In genomic region chr18:73352546-73352945, GRCh38 we compare ENCODE assay signal across 21 cellular contexts.
DNase-seq lines count a peak whose midpoint lies in the region; ATAC-seq and TF ChIP-seq lines count a peak whose summit lies in the region.
"Had no signal": no experiment of that assay in that cellular context is flagged by ENCODE, and none has a peak within 500 bp of the region (broad histone marks: within the 10 kb centered on the region; RNA-seq: fewer than 3 reads in every experiment).

No MANE protein-coding gene starts in this region.

- no peaks in the 10 kb centered on the region for H3K9me2 ChIP-seq in Loucy (replicated peaks; ENCODE audit: low read depth, low read length)

- intact Hi-C loops in heart left ventricle (cut with DNase I), result loop anchor here in 1 of 10 donors (10.0 kb wide), 1 partner anchor 492 kb away; no protein-coding TSS in a partner anchor

- no peaks in the 10 kb centered on the region for H3K79me2 ChIP-seq in Loucy (ENCODE audit: insufficient read depth, low read length)

- H3K4me1 ChIP-seq in BE2C, result no peaks in the 10 kb centered on the region
- no peaks in the 10 kb centered on the region for H3K4me1 ChIP-seq in Loucy (ENCODE audit: insufficient read depth, low read length, poor library complexity, severe bottlenecking)
- H3K4me1 ChIP-seq in heart left ventricle, result no peaks in the 10 kb centered on the region
- H3K4me1 ChIP-seq: ascending aorta, HAP-1, upper lobe of right lung had no signal

- no peak overlapping the region for H3K4me2 ChIP-seq in Loucy (ENCODE audit: low read depth, low read length, poor library complexity, severe bottlenecking)

- 0 to 25% (median 7%) methylated on average over 1 of the region's 1 CpG for whole genome bisulfite sequencing in heart left ventricle, 4 donors

- DNase-seq in BE2C, result peak; percentile 32
- DNase-seq in astrocyte of the cerebellum (ENCODE audit: low read depth), result no peak
- peak in 3 of 5 donors; percentile 16 to 34 (median 32) for DNase-seq in heart left ventricle
- DNase-seq in COR-L47 (lab: John Stamatoyannopoulos, UW), result no peak
- no peak for DNase-seq in GDM1 (lab: John Stamatoyannopoulos, UW)
- DNase-seq: activated CD8-positive, alpha-beta T cell treated with anti-CD3 and anti-CD28 coated beads for 36 hours; activated naive CD4-positive, alpha-beta T cell treated with Interleukin-2 at 50 U/mL for 16 hours; activated T-cell treated with anti-CD3 and anti-CD28 coated beads, Interleukin-2, amount 50 U/mL, for 24 hours; GF-D8; NCI-H345; SHP77 treated with DMSO at 0.1 percent for 48 hours; small intestine; stimulated activated CD4-positive, alpha-beta T cell treated with anti-CD3 and anti-CD28 coated beads, Interleukin-4, amount 100 ng/mL, for 4 hours; T-helper 2 cell; upper lobe of right lung had no signal

- in situ Hi-C loops in astrocyte of the cerebellum (cut with HindIII; ENCODE audit: low sequenced_read_pairs), result no loop called here

- no peaks in the 10 kb centered on the region for H4K20me1 ChIP-seq in Loucy (ENCODE audit: insufficient read depth, low read length, poor library complexity, severe bottlenecking)

- H3K36me3 ChIP-seq in BE2C, result no peaks in the 10 kb centered on the region
- H3K36me3 ChIP-seq in Loucy (ENCODE audit: insufficient read depth, low read length), result no peaks in the 10 kb centered on the region
- H3K36me3 ChIP-seq in heart left ventricle, result no peaks in the 10 kb centered on the region
- H3K36me3 ChIP-seq: ascending aorta, HAP-1, upper lobe of right lung had no signal

- TF ChIP-seq CTCF in BE2C (IDR thresholded peaks at IDR 0.05; ENCODE audit: low read depth, low read length) (0 out of 2 replicates have a peak, but pooled peaks have one; percentile 9), Loucy (conservative IDR thresholded peaks at IDR 0.05; ENCODE audit: low read length) (0 out of 2 replicates have a peak, but pooled peaks have one; percentile 25), astrocyte of the cerebellum (IDR thresholded peaks at IDR 0.05; ENCODE audit: low read depth, low read length, missing control alignments) (peak; percentile 8), heart left ventricle (IDR thresholded peaks at IDR 0.05) (peak in 2 of 12 donors; percentile 12 to 18)

- H3K27me3 ChIP-seq in BE2C (no peaks in the 10 kb centered on the region), Loucy (ENCODE audit: insufficient read depth, low read length, poor library complexity, severe bottlenecking) (no peaks in the 10 kb centered on the region), heart left ventricle (no peaks in the 10 kb centered on the region)
- H3K27me3 ChIP-seq: ascending aorta, upper lobe of right lung had no signal

- no peak overlapping the region for H3K27ac ChIP-seq in heart left ventricle
- H3K27ac ChIP-seq: ascending aorta, coronary artery, upper lobe of right lung had no signal

- H3F3A ChIP-seq in Loucy (ENCODE audit: low read depth), result no peaks in the 10 kb centered on the region

- TF ChIP-seq POLR2A in heart left ventricle (IDR thresholded peaks at IDR 0.05), result no peak

- H3K9me3 ChIP-seq in BE2C (no peaks in the 10 kb centered on the region), Loucy (ENCODE audit: insufficient read depth, low read depth, low read length) (no peaks in the 10 kb centered on the region), heart left ventricle (no peaks in the 10 kb centered on the region)
- H3K9me3 ChIP-seq: ascending aorta, HAP-1, upper lobe of right lung had no signal

- ATAC-seq in heart left ventricle (peak in 3 of 4 donors; percentile 76 to 81 (median 80)), HG03354 (IDR thresholded peaks at IDR 0.05; ENCODE audit: poor library complexity, severe bottlenecking, unreplicated experiment) (no peak), GM19452 (IDR thresholded peaks at IDR 0.05; ENCODE audit: unreplicated experiment) (no peak)
- ATAC-seq: activated CD8-positive, alpha-beta T cell treated with anti-CD3 and anti-CD28 coated beads for 36 hours; upper lobe of right lung had no signal

- no peak overlapping the region for H2AFZ ChIP-seq in Loucy (ENCODE audit: low read length)

- H3K4me3 ChIP-seq in BE2C (ENCODE audit: low read depth, low read length) (no peak overlapping the region), Loucy (ENCODE audit: low read length, poor library complexity, severe bottlenecking) (no peak overlapping the region), astrocyte of the cerebellum (ENCODE audit: low read depth, low read length) (no peak overlapping the region), heart left ventricle (no peak overlapping the region)
- H3K4me3 ChIP-seq: ascending aorta, coronary artery, HAP-1, upper lobe of right lung had no signal

- H3K9ac ChIP-seq in Loucy (ENCODE audit: low read depth, low read length, poor library complexity, severe bottlenecking), result no peak overlapping the region

Comparison
In these comparisons a context has a peak if more than half of its experiments do, and no peak if none do; other contexts are left out.
1. DNase-seq: peak in BE2C (single experiment) and heart left ventricle (3 of 5); none in astrocyte of the cerebellum (single experiment), COR-L47 (single experiment) and GDM1 (single experiment).
2. ATAC-seq: peak in heart left ventricle (3 of 4); none in HG03354 (single experiment) and GM19452 (single experiment).